In genomic region chr6:35477028-35477427, GRCh38 we compare ENCODE assay signal across 24 cellular contexts. TPM values are rescaled to one million over a fixed set of nuclear protein-coding genes. Genes with fewer than 3 reads are reported as not detected.
"Had no signal": no experiment of that assay in that cellular context is flagged by ENCODE, and none has a peak within 500 bp of the region (broad histone marks: within the 10 kb centered on the region; RNA-seq: fewer than 3 reads in every experiment).

No MANE protein-coding gene starts in this region.

- H3K27ac ChIP-seq: ascending aorta, esophagus muscularis mucosa, gastroesophageal sphincter, heart left ventricle, left lung, sigmoid colon, thoracic aorta, upper lobe of right lung had no signal

- H3K36me3 Mint-ChIP-seq: activated naive CD4-positive, alpha-beta T cell treated with anti-CD3 and anti-CD28 coated beads, Interleukin-2, amount 50 U/mL, for 24 hours had no signal

- H3K4me1 ChIP-seq: ascending aorta, upper lobe of right lung had no signal

- H3K27me3 ChIP-seq: ascending aorta, esophagus muscularis mucosa, gastroesophageal sphincter, heart left ventricle, left lung, sigmoid colon, upper lobe of right lung had no signal

- DNase-seq: activated CD4-positive, alpha-beta T cell treated with anti-CD3 and anti-CD28 coated beads, Interleukin-2, amount 10 ng/mL, durations not matched to agents 24 days and 14 days; activated CD8-positive, alpha-beta T cell treated with anti-CD3 and anti-CD28 coated beads, Interleukin-2, amount 10 ng/mL, durations not matched to agents 7 days and 5 days; activated gamma-delta T cell; cerebellar nuclear complex; cortex of kidney; effector CD4-positive, alpha-beta T cell; left lung; nucleus accumbens; sigmoid colon; stimulated activated CD4-positive, alpha-beta T cell treated with anti-CD3 and anti-CD28 coated beads, Interleukin-4, amount 100 ng/mL, for 4 hours; stimulated activated naive B cell treated with anti-CD40 and anti-IgM and Interleukin-4, amounts not matched to agents 10 μg/mL and 1 μg/mL and 100 μg/mL, for 72 hours; T-helper 9 cell; upper lobe of right lung had no signal

- FAIRE-seq: endothelial cell of umbilical vein had no signal

- H3K27me3 Mint-ChIP-seq: activated CD4-positive, alpha-beta T cell treated with anti-CD3 and anti-CD28 coated beads, Interleukin-2, amount 10 ng/mL, durations not matched to agents 24 days and 14 days; activated naive CD4-positive, alpha-beta T cell treated with anti-CD3 and anti-CD28 coated beads, Interleukin-2, amount 50 U/mL, for 24 hours; natural killer cell treated with Interleukin-12 subunit alpha and Interleukin-12 subunit beta and Interleukin-15 and Interleukin-18, amount 100 ng/mL, for 72 hours; stimulated activated naive B cell treated with anti-CD40 and anti-IgM and Interleukin-4, amounts not matched to agents 10 μg/mL and 1 μg/mL and 100 μg/mL, for 72 hours had no signal

- H3K4me3 ChIP-seq: ascending aorta, esophagus muscularis mucosa, gastroesophageal sphincter, heart left ventricle, left lung, sigmoid colon, thoracic aorta, upper lobe of right lung had no signal

- H3K9me3 Mint-ChIP-seq: activated CD4-positive, alpha-beta T cell treated with anti-CD3 and anti-CD28 coated beads, Interleukin-2, amount 10 ng/mL, durations not matched to agents 24 days and 14 days; activated naive CD4-positive, alpha-beta T cell treated with anti-CD3 and anti-CD28 coated beads, Interleukin-2, amount 50 U/mL, for 24 hours; mesothelial cell of epicardium; natural killer cell treated with Interleukin-12 subunit alpha and Interleukin-12 subunit beta and Interleukin-15 and Interleukin-18, amount 100 ng/mL, for 72 hours; stimulated activated naive B cell treated with anti-CD40 and anti-IgM and Interleukin-4, amounts not matched to agents 10 μg/mL and 1 μg/mL and 100 μg/mL, for 72 hours had no signal

- H3K4me3 Mint-ChIP-seq: activated CD4-positive, alpha-beta T cell treated with anti-CD3 and anti-CD28 coated beads, Interleukin-2, amount 10 ng/mL, durations not matched to agents 24 days and 14 days; activated CD8-positive, alpha-beta T cell treated with anti-CD3 and anti-CD28 coated beads, Interleukin-2, amount 10 ng/mL, durations not matched to agents 7 days and 5 days; activated naive CD4-positive, alpha-beta T cell treated with anti-CD3 and anti-CD28 coated beads, Interleukin-2, amount 50 U/mL, for 24 hours; mesothelial cell of epicardium; natural killer cell treated with Interleukin-12 subunit alpha and Interleukin-12 subunit beta and Interleukin-15 and Interleukin-18, amount 100 ng/mL, for 72 hours; stimulated activated naive B cell treated with anti-CD40 and anti-IgM and Interleukin-4, amounts not matched to agents 10 μg/mL and 1 μg/mL and 100 μg/mL, for 72 hours had no signal

- H3K9me3 ChIP-seq: ascending aorta, esophagus muscularis mucosa, gastroesophageal sphincter, heart left ventricle, left lung, sigmoid colon, thoracic aorta, upper lobe of right lung had no signal

- H3K27ac Mint-ChIP-seq: activated CD4-positive, alpha-beta T cell treated with anti-CD3 and anti-CD28 coated beads, Interleukin-2, amount 10 ng/mL, durations not matched to agents 24 days and 14 days; activated CD8-positive, alpha-beta T cell treated with anti-CD3 and anti-CD28 coated beads, Interleukin-2, amount 10 ng/mL, durations not matched to agents 7 days and 5 days; activated naive CD4-positive, alpha-beta T cell treated with anti-CD3 and anti-CD28 coated beads, Interleukin-2, amount 50 U/mL, for 24 hours; mesothelial cell of epicardium; natural killer cell treated with Interleukin-12 subunit alpha and Interleukin-12 subunit beta and Interleukin-15 and Interleukin-18, amount 100 ng/mL, for 72 hours; stimulated activated naive B cell treated with anti-CD40 and anti-IgM and Interleukin-4, amounts not matched to agents 10 μg/mL and 1 μg/mL and 100 μg/mL, for 72 hours had no signal

RNA-seq across cellular contexts. Expression of gene TULP1, which starts 35.7 kb away (rescaled TPM):
- total RNA-seq: activated CD4-positive, alpha-beta T cell treated with anti-CD3 and anti-CD28 coated beads, Interleukin-2, amount 10 ng/mL, durations not matched to agents 24 days and 14 days; activated CD8-positive, alpha-beta T cell treated with anti-CD3 and anti-CD28 coated beads, Interleukin-2, amount 10 ng/mL, durations not matched to agents 7 days and 5 days; ascending aorta; endothelial cell of umbilical vein; heart left ventricle; kidney epithelial cell; left lung; lung microvascular endothelial cell; natural killer cell treated with Interleukin-12 subunit alpha and Interleukin-12 subunit beta and Interleukin-15 and Interleukin-18, amount 100 ng/mL, for 72 hours; sigmoid colon; thoracic aorta; upper lobe of right lung had no signal
